ENCODE assay signal across 2 cellular contexts in genomic region chr7:129173861-129174260, GRCh38. TPM values are rescaled to one million over a fixed set of nuclear protein-coding genes. Genes with fewer than 3 reads are reported as not detected.
"Had no signal": no experiment of that assay in that cellular context is flagged by ENCODE, and none has a peak within 500 bp of the region (broad histone marks: within the 10 kb centered on the region; RNA-seq: fewer than 3 reads in every experiment).

No MANE protein-coding gene starts in this region.

RNA-seq across cellular contexts. Expression of gene TSPAN33, which starts 29.4 kb away (rescaled TPM):
- total RNA-seq: dermis blood vessel endothelial cell, endothelial cell of umbilical vein had no signal
